ENCODE assay signal across 2 cellular contexts in genomic region chr12:14736441-14736840, GRCh38. TPM values are rescaled to one million over a fixed set of nuclear protein-coding genes. Genes with fewer than 3 reads are reported as not detected.
"Had no signal": no experiment of that assay in that cellular context is flagged by ENCODE, and none has a peak within 500 bp of the region (broad histone marks: within the 10 kb centered on the region; RNA-seq: fewer than 3 reads in every experiment).

No MANE protein-coding gene starts in this region.

RNA-seq across cellular contexts. Expression of gene GUCY2C, which starts 40.0 kb away (rescaled TPM):
- total RNA-seq: GM23248, H4 had no signal
- polyA plus RNA-seq: GM23248 had no signal
